ENCODE assay signal across 25 cellular contexts in the genomic region with DNA sequence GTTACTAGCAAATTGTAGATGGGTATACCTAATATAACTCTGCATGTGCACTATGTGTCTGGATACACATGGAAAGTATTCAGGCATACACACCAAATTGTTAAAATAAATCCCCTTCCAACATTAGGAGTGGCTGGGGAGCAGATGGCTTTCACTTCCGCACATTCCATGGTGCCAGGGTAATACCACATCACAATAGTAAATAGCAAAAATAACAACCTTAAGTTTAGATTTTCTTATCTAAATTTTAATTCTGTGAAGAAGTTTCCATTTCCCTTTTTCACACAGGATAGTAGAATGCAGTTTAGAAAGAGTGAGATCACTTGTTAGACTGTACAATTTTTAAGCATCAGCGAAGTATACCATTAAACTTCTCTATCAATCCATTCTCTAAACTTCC. TPM values are rescaled to one million over a fixed set of nuclear protein-coding genes. Genes with fewer than 3 reads are reported as not detected.
"Had no signal": no experiment of that assay in that cellular context is flagged by ENCODE, and none has a peak within 500 bp of the region (broad histone marks: within the 10 kb centered on the region; RNA-seq: fewer than 3 reads in every experiment).

No MANE protein-coding gene starts in this region.

- H3K4me3 ChIP-seq: dorsolateral prefrontal cortex, hepatocyte, left ventricle myocardium inferior, lower lobe of right lung, psoas muscle, right lobe of liver, thoracic aorta, transverse colon had no signal

- H3K79me2 ChIP-seq: hepatocyte, parathyroid adenoma had no signal

- DNase-seq: cortex of kidney; dorsolateral prefrontal cortex; effector CD8-positive, alpha-beta T cell; foreskin melanocyte; head of caudate nucleus; kidney; left cardiac atrium; left ventricle myocardium inferior; lower lobe of right lung; mesendoderm; naive thymus-derived CD4-positive, alpha-beta T cell; nephron progenitor cell; psoas muscle; retina; right lobe of liver; stimulated activated CD4-positive, alpha-beta T cell treated with anti-CD3 and anti-CD28 coated beads, Interleukin-4, amount 100 ng/mL, for 1 hour; stimulated activated CD8-positive, alpha-beta memory T cell treated with anti-CD3 and anti-CD28 coated beads, Interleukin-4, amount 100 ng/mL, for 48 hours; stimulated activated naive CD8-positive, alpha-beta T cell treated with anti-CD3 and anti-CD28 coated beads, Interleukin-15, amount 100 ng/mL, for 72 hours; transverse colon had no signal

- H3K27me3 ChIP-seq: right lobe of liver had no signal

- H3K4me1 ChIP-seq: parathyroid adenoma, psoas muscle had no signal

- H3K27ac ChIP-seq: dorsolateral prefrontal cortex, hepatocyte, left ventricle myocardium inferior, lower lobe of right lung, parathyroid adenoma, psoas muscle, right lobe of liver, thoracic aorta, transverse colon had no signal

- H3K4me3 Mint-ChIP-seq: naive thymus-derived CD4-positive, alpha-beta T cell; nephron progenitor cell; stimulated activated effector memory CD8-positive, alpha-beta T cell treated with anti-CD3 and anti-CD28 coated beads, Interleukin-12 subunit alpha, Interleukin-12 subunit beta, amount 100 ng/mL, for 72 hours; stimulated activated naive CD8-positive, alpha-beta T cell treated with anti-CD3 and anti-CD28 coated beads, Interleukin-15, amount 100 ng/mL, for 72 hours had no signal

- H3K36me3 ChIP-seq: left ventricle myocardium inferior, lower lobe of right lung, right lobe of liver, thoracic aorta, transverse colon had no signal

- H3K27ac Mint-ChIP-seq: naive thymus-derived CD4-positive, alpha-beta T cell; nephron progenitor cell; stimulated activated effector memory CD8-positive, alpha-beta T cell treated with anti-CD3 and anti-CD28 coated beads, Interleukin-12 subunit alpha, Interleukin-12 subunit beta, amount 100 ng/mL, for 72 hours; stimulated activated naive CD8-positive, alpha-beta T cell treated with anti-CD3 and anti-CD28 coated beads, Interleukin-15, amount 100 ng/mL, for 72 hours had no signal

- ATAC-seq: left cardiac atrium; lower lobe of right lung; naive thymus-derived CD4-positive, alpha-beta T cell; psoas muscle; right lobe of liver; stimulated activated effector memory CD8-positive, alpha-beta T cell treated with anti-CD3 and anti-CD28 coated beads, Interleukin-12 subunit alpha, Interleukin-12 subunit beta, amount 100 ng/mL, for 72 hours; stimulated activated naive CD8-positive, alpha-beta T cell treated with anti-CD3 and anti-CD28 coated beads, Interleukin-15, amount 100 ng/mL, for 72 hours had no signal

- H3K9ac ChIP-seq: parathyroid adenoma had no signal

- H3K36me3 Mint-ChIP-seq: stimulated activated effector memory CD8-positive, alpha-beta T cell treated with anti-CD3 and anti-CD28 coated beads, Interleukin-12 subunit alpha, Interleukin-12 subunit beta, amount 100 ng/mL, for 72 hours had no signal

- H3K9me3 Mint-ChIP-seq: stimulated activated effector memory CD8-positive, alpha-beta T cell treated with anti-CD3 and anti-CD28 coated beads, Interleukin-12 subunit alpha, Interleukin-12 subunit beta, amount 100 ng/mL, for 72 hours; stimulated activated naive CD8-positive, alpha-beta T cell treated with anti-CD3 and anti-CD28 coated beads, Interleukin-15, amount 100 ng/mL, for 72 hours had no signal

- H2AFZ ChIP-seq: hepatocyte, parathyroid adenoma had no signal

- H3K9me3 ChIP-seq: left ventricle myocardium inferior, lower lobe of right lung, psoas muscle, right lobe of liver, thoracic aorta, transverse colon had no signal

- H3K4me2 ChIP-seq: hepatocyte had no signal

RNA-seq across cellular contexts. Expression of gene OR13A1, which starts 52.8 kb away (rescaled TPM):
- total RNA-seq: kidney, left cardiac atrium, left ventricle myocardium inferior, lower lobe of right lung, omental fat pad, psoas muscle, right lobe of liver, subcutaneous adipose tissue had no signal
